Comparison of ENCODE assay signal across 8 cellular contexts in the genomic region with DNA sequence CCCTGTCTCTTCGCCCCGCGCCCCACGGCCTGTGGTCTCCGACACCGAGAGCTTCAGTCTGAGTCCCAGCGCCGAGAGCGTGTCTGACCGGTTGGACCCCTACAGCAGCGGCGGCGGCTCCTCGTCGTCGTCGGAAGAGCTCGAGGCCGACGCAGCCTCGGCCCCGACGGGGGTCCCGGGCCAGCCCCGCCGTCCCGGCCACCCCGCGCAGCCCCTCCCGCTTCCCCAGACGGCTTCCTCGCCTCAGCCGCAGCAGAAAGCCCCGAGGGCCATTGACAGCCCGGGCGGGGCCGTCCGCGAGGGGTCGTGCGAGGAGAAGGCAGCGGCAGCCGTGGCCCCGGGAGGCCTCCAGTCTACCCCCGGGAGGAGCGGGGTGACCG. TPM values are rescaled to one million over a fixed set of nuclear protein-coding genes. Genes with fewer than 3 reads are reported as not detected.
A peak's percentile ranks its signal among the peaks of the same experiment; 100 is the strongest.
DNase-seq lines count a peak whose midpoint lies in the region; ATAC-seq and TF ChIP-seq lines count a peak whose summit lies in the region.

No MANE protein-coding gene starts in this region.

- DNase-seq in H9 = peak; percentile 46
- peak; percentile 48 for DNase-seq in OCI-M1 (lab: John Stamatoyannopoulos, UW)
- DNase-seq in amniotic epithelial cell (ENCODE audit: low read depth) = peak; percentile 27
- no peak for DNase-seq in right atrium auricular region (ENCODE audit: low spot score)
- DNase-seq in SHP77 treated with DMSO at 0.1 percent for 48 hours (lab: John Stamatoyannopoulos, UW) = no peak

- H3K27ac ChIP-seq in DOHH2 (ENCODE audit: low read depth, low read length) = no peak overlapping the region
- H3K27ac ChIP-seq in H9 (ENCODE audit: insufficient read length, low read depth, low read length) = no peak overlapping the region
- peak overlapping the region in 1 of 2 donors; percentile 61 for H3K27ac ChIP-seq in right atrium auricular region
- H3K27ac ChIP-seq in rectal smooth muscle tissue (ENCODE audit: low read depth, low read length) = peak overlapping the region; percentile 9

- no peaks in the 10 kb centered on the region for H3F3A ChIP-seq in DOHH2 (ENCODE audit: control insufficient read depth, insufficient read depth)

- no peak for ATAC-seq in GM18502 (IDR thresholded peaks at IDR 0.05; ENCODE audit: poor library complexity, unreplicated experiment)

- no peak overlapping the region for H2BK120ac ChIP-seq in H9 (ENCODE audit: low read depth, low read length, poor library complexity, severe bottlenecking)

- H2AFZ ChIP-seq in H9 (ENCODE audit: low read length) = no peak overlapping the region

- H3K14ac ChIP-seq in H9 (ENCODE audit: insufficient read depth, low read length) = peak overlapping the region; percentile 96

- peak overlapping the region; percentile 73 for H3K4me3 ChIP-seq in DOHH2 (ENCODE audit: low read length)
- H3K4me3 ChIP-seq in right atrium auricular region = peak overlapping the region; percentile 64 to 77
- H3K4me3 ChIP-seq in rectal smooth muscle tissue (ENCODE audit: low read length) = peak overlapping the region; percentile 69

- no peak overlapping the region for H3K4ac ChIP-seq in H9 (ENCODE audit: low read depth, low read length)

- peak overlapping the region; percentile 67 for H3K18ac ChIP-seq in H9 (ENCODE audit: insufficient read length, low read depth, low read length)

- no peak overlapping the region for H2AK5ac ChIP-seq in H9 (ENCODE audit: insufficient read length, low read length)

- H3K4me1 ChIP-seq in DOHH2 (ENCODE audit: control insufficient read depth, low read length) (peaks cover 39% of the 10 kb centered on the region), H9 (ENCODE audit: insufficient read depth, low read length) (no peaks in the 10 kb centered on the region), right atrium auricular region (peaks cover 0 to 29% of the 10 kb centered on the region in 2 donors), rectal smooth muscle tissue (ENCODE audit: control insufficient read depth, insufficient read depth, low read length) (peaks cover 11% of the 10 kb centered on the region)

- H3K9me3 Mint-ChIP-seq in H9 = no peaks in the 10 kb centered on the region; a peak in 2 of 5 replicates

- no peaks in the 10 kb centered on the region for H3K27me3 ChIP-seq in DOHH2 (ENCODE audit: control insufficient read depth, low read length)
- no peaks in the 10 kb centered on the region for H3K27me3 ChIP-seq in H9 (ENCODE audit: insufficient read depth, low read length)
- H3K27me3 ChIP-seq in right atrium auricular region = no peaks in the 10 kb centered on the region
- H3K27me3 ChIP-seq in rectal smooth muscle tissue (ENCODE audit: control insufficient read depth, insufficient read depth, low read length) = no peaks in the 10 kb centered on the region

- H2BK5ac ChIP-seq in H9 (ENCODE audit: insufficient read length, low read length) = no peak overlapping the region

- no peak overlapping the region for H3K23ac ChIP-seq in H9 (ENCODE audit: insufficient read length, low read depth, low read length)

- H3K79me1 ChIP-seq in H9 (ENCODE audit: insufficient read depth, low read depth, low read length, poor library complexity, severe bottlenecking) = no peaks in the 10 kb centered on the region

- peak overlapping the region; percentile 82 to 92 for H3K4me3 Mint-ChIP-seq in H9

- H3K27me3 Mint-ChIP-seq in H9 (ENCODE audit: low read depth) = no peaks in the 10 kb centered on the region

- peak overlapping the region; percentile 66 for H3K9ac ChIP-seq in H9 (ENCODE audit: extremely low read depth, insufficient read length, low read length)
- H3K9ac ChIP-seq in rectal smooth muscle tissue (ENCODE audit: low read length) = peak overlapping the region; percentile 30

- no peaks in the 10 kb centered on the region for H3K9me2 ChIP-seq in DOHH2 (replicated peaks; ENCODE audit: control insufficient read depth, low read length)

- no peak overlapping the region for H3K27ac Mint-ChIP-seq in H9

- peaks cover 56% of the 10 kb centered on the region for H3K79me2 ChIP-seq in DOHH2 (ENCODE audit: control insufficient read depth, low read length)
- peaks cover 38% of the 10 kb centered on the region for H3K79me2 ChIP-seq in H9 (ENCODE audit: insufficient read depth, low read length)

- peaks cover 11% of the 10 kb centered on the region for H3K36me3 ChIP-seq in DOHH2 (ENCODE audit: control insufficient read depth, low read length)
- no peaks in the 10 kb centered on the region for H3K36me3 ChIP-seq in right atrium auricular region
- H3K36me3 ChIP-seq in rectal smooth muscle tissue (ENCODE audit: control insufficient read depth, insufficient read depth, low read length) = no peaks in the 10 kb centered on the region

- no peak overlapping the region for H2BK20ac ChIP-seq in H9 (ENCODE audit: low read depth, low read length, poor library complexity, severe bottlenecking)

- H4K8ac ChIP-seq in H9 (replicated peaks; ENCODE audit: insufficient read length, low read depth, low read length) = no peak overlapping the region

- no peak overlapping the region for H4K91ac ChIP-seq in H9 (ENCODE audit: insufficient read length, low read depth, low read length)

- H3T11ph ChIP-seq in H9 (ENCODE audit: low read length) = no peak overlapping the region

- H4K5ac ChIP-seq in H9 (ENCODE audit: insufficient read length, low read depth, low read length) = no peak overlapping the region

- H3K4me2 ChIP-seq in DOHH2 (ENCODE audit: low read length) (peak overlapping the region; percentile 67), H9 (ENCODE audit: insufficient read depth, insufficient read length, low read length) (peak overlapping the region; percentile 75)

- WGBS in H9 (ENCODE audit: extremely low coverage, insufficient read length, low lambda C conversion rate) = no CpG with 5 or more reads among the region's 47 CpGs

- H3K4me1 Mint-ChIP-seq in H9 = peaks cover 50 to 54% of the 10 kb centered on the region in 2 experiments

- no peak overlapping the region for H2BK12ac ChIP-seq in H9 (ENCODE audit: insufficient read length, low read depth, low read length)

- no peak overlapping the region for H3K56ac ChIP-seq in H9 (ENCODE audit: insufficient read length, low read depth, low read length)

- no peak for TF ChIP-seq CTCF in DOHH2 (IDR thresholded peaks at IDR 0.05; ENCODE audit: low read depth, low read length, poor library complexity, severe bottlenecking)
- peak; percentile 38; the same call in 2 of the 3 replicates for TF ChIP-seq CTCF in H9 (conservative IDR thresholded peaks at IDR 0.05)
- TF ChIP-seq CTCF in right atrium auricular region (IDR thresholded peaks at IDR 0.05) = peak in 1 of 2 donors; percentile 60

- H3K23me2 ChIP-seq in H9 (ENCODE audit: insufficient read length, low read depth, low read length, poor library complexity, severe bottlenecking) = peaks cover 3% of the 10 kb centered on the region

- peaks cover 0 to 13% (median 5%) of the 10 kb centered on the region in 3 experiments; a peak in 5 of 7 replicates for H3K36me3 Mint-ChIP-seq in H9 (ENCODE audit: insufficient read depth in 1 of 3, low read depth in 3 of 3)

- H4K20me1 ChIP-seq in DOHH2 (ENCODE audit: control insufficient read depth, insufficient read depth, low read depth, low read length) (peaks cover 10% of the 10 kb centered on the region), H9 (ENCODE audit: control insufficient read depth, insufficient read depth, insufficient read length) (no peaks in the 10 kb centered on the region)

- H2BK15ac ChIP-seq in H9 (ENCODE audit: low read depth, low read length) = no peak overlapping the region

- H3K9me3 ChIP-seq in DOHH2 (ENCODE audit: control insufficient read depth, insufficient read depth, low read length) (no peaks in the 10 kb centered on the region), H9 (ENCODE audit: control insufficient read depth, low read depth, low read length) (no peaks in the 10 kb centered on the region), right atrium auricular region (no peaks in the 10 kb centered on the region)

RNA-seq across cellular contexts. Expression of a gene that starts 1.3 kb away (rescaled TPM):
- total RNA-seq in H9 (2021) (38.8 and 39.9 TPM in 2 replicates), right atrium auricular region (1 to 10 TPM; 4.6 to 5.9 TPM)

Comparison
In these comparisons a context has a peak if more than half of its experiments do, and no peak if none do; other contexts are left out.
1. DNase-seq: peak in H9 (single experiment), OCI-M1 (single experiment) and amniotic epithelial cell (single experiment); none in right atrium auricular region (single experiment) and SHP77 treated with DMSO at 0.1 percent for 48 hours (single experiment).
2. Peak in every context shown above with its lines, with median percentiles within 50 percentile points of each other: H3K4me3 ChIP-seq.